Comparison of ENCODE assay signal across 15 cellular contexts in genomic region chr9:3330792-3331420, GRCh38.
DNase-seq lines count a peak whose midpoint lies in the region; ATAC-seq and TF ChIP-seq lines count a peak whose summit lies in the region.
"Had no signal": no experiment of that assay in that cellular context is flagged by ENCODE, and none has a peak within 500 bp of the region (broad histone marks: within the 10 kb centered on the region; RNA-seq: fewer than 3 reads in every experiment).

No MANE protein-coding gene starts in this region.

- TF ChIP-seq POLR2A in lower leg skin (IDR thresholded peaks at IDR 0.05), result no peak

- DNase-seq in NCI-H82 (lab: John Stamatoyannopoulos, UW) (peak; percentile 31), NCI-H82 treated with DMSO at 0.1 percent for 48 hours (lab: John Stamatoyannopoulos, UW; ENCODE audit: unreplicated experiment) (no peak), fibroblast of pulmonary artery (ENCODE audit: low read depth) (peak; percentile 32), stromal cell of bone marrow (ENCODE audit: low read depth) (peak; percentile 22), lower leg skin (ENCODE audit: low spot score in 2 of 2) (no peak), NOMO-1 treated with dmso at 0.1 percent for 144 hours (lab: John Stamatoyannopoulos, UW; ENCODE audit: unreplicated experiment) (no peak), KG1 (lab: John Stamatoyannopoulos, UW) (no peak)
- DNase-seq: activated CD4-positive, alpha-beta T cell treated with anti-CD3 and anti-CD28 coated beads, Interleukin-2, amount 10 ng/mL, durations not matched to agents 7 days and 5 days; CD8-positive, alpha-beta memory T cell; heart left ventricle; left cardiac atrium; NCI-H2081 treated with DMSO at 0.1 percent for 48 hours; Right ventricle myocardium superior; stimulated activated CD4-positive, alpha-beta T cell treated with anti-CD3 and anti-CD28 coated beads, Interleukin-15, amount 100 ng/mL, for 24 hours had no signal

- intact Hi-C loops in lower leg skin (cut with DNase I; ENCODE audit: low total_unique reads), result no loop called here

- no peak overlapping the region for H3K4me3 ChIP-seq in fibroblast of pulmonary artery (replicated peaks; ENCODE audit: low read depth, low read length)
- H3K4me3 ChIP-seq in lower leg skin (ENCODE audit: low read depth, poor library complexity, severe bottlenecking), result no peak overlapping the region
- H3K4me3 ChIP-seq: heart left ventricle had no signal

- peak; percentile 22; the same call in 1 of the 3 replicates for ATAC-seq in SK-N-SH treated with all-trans-retinoic acid at 6 μM for 48 hours

- TF ChIP-seq CTCF in fibroblast of pulmonary artery (IDR thresholded peaks at IDR 0.05; ENCODE audit: low read length, missing control alignments) (no peak), lower leg skin (IDR thresholded peaks at IDR 0.05) (no peak)

TF ChIP-seq in SK-N-SH treated with all-trans-retinoic acid at 6 μM for 48 hours, 23 proteins besides CTCF, POLR2A, EP300 and RAD21:
- TF ChIP-seq ISL1 (CRISPR knock-in tag; IDR thresholded peaks at IDR 0.05), result peak; percentile 48; the same call in 1 of the 2 replicates
- no peak for TF ChIP-seq CSRNP3 (CRISPR knock-in tag; IDR thresholded peaks at IDR 0.05)

Comparison
In these comparisons a context has a peak if more than half of its experiments do, and no peak if none do; other contexts are left out.
1. DNase-seq: peak in NCI-H82 (single experiment), fibroblast of pulmonary artery (single experiment) and stromal cell of bone marrow (single experiment); none in NCI-H82 treated with DMSO at 0.1 percent for 48 hours (single experiment), lower leg skin (0 of 2), NOMO-1 treated with dmso at 0.1 percent for 144 hours (single experiment) and KG1 (single experiment).